8 cellular contexts compared by ENCODE assay signal in genomic region chr4:48341776-48342558, GRCh38. TPM values are rescaled to one million over a fixed set of nuclear protein-coding genes. Genes with fewer than 3 reads are reported as not detected.
DNase-seq lines count a peak whose midpoint lies in the region; ATAC-seq and TF ChIP-seq lines count a peak whose summit lies in the region.

No MANE protein-coding gene starts in this region.

- peaks cover 6% of the 10 kb centered on the region; the same call in 1 of the 2 replicates for H4K20me1 ChIP-seq in KMS-11 (ENCODE audit: insufficient read depth)

- TF ChIP-seq CTCF in KMS-11 (conservative IDR thresholded peaks at IDR 0.05; ENCODE audit: low read depth, low read length) (no peak; the same call in 1 of the 2 replicates), coronary artery (IDR thresholded peaks at IDR 0.05) (no peak), liver (IDR thresholded peaks at IDR 0.05; ENCODE audit: low read depth, low read length, missing input control) (no peak)

- H3K4me1 ChIP-seq in KMS-11 (ENCODE audit: low read depth, poor library complexity, severe bottlenecking) (peaks cover 57% of the 10 kb centered on the region), liver (ENCODE audit: control insufficient read depth in 4 of 4, insufficient read depth in 4 of 4, low read length in 3 of 4) (peaks cover 0 to 35% (median 16%) of the 10 kb centered on the region in 4 donors)

- H3K4me2 ChIP-seq in KMS-11, result peak overlapping the region; percentile 71; the same call in 1 of the 2 replicates

- H3K9ac ChIP-seq in KMS-11, result peak overlapping the region; percentile 89
- peak overlapping the region; percentile 84 to 89 for H3K9ac ChIP-seq in liver (ENCODE audit: low read depth in 1 of 2, low read length in 2 of 2)

- DNase-seq in G401 (ENCODE audit: low spot score), result peak; percentile 30
- peak; percentile 84 for DNase-seq in coronary artery (ENCODE audit: low spot score)
- peak; percentile 47 for DNase-seq in stimulated activated CD4-positive, alpha-beta T cell treated with anti-CD3 and anti-CD28 coated beads, Interleukin-4, amount 100 ng/mL, for 1 hour
- DNase-seq in NCI-H2107 (lab: John Stamatoyannopoulos, UW), result no peak

- peak overlapping the region; percentile 67 for H3K4me3 ChIP-seq in KMS-11 (IDR thresholded peaks at IDR 0.05; ENCODE audit: insufficient read depth, low read depth, low read length)
- H3K4me3 ChIP-seq in coronary artery, result peak overlapping the region; percentile 91
- peak overlapping the region; percentile 64 to 97 (median 91) for H3K4me3 ChIP-seq in liver (ENCODE audit: low read depth in 1 of 3, low read length in 3 of 3)

- H3K36me3 ChIP-seq in KMS-11 (ENCODE audit: insufficient read depth) (no peaks in the 10 kb centered on the region), liver (ENCODE audit: control insufficient read depth in 4 of 4, insufficient read depth in 3 of 4, low read depth in 1 of 4, low read length in 3 of 4) (no peaks in the 10 kb centered on the region)

- ATAC-seq in GM21737 (IDR thresholded peaks at IDR 0.05; ENCODE audit: unreplicated experiment), result peak; percentile 23
- peak; percentile 4 to 11 for ATAC-seq in activated CD4-positive, CD25-positive, alpha-beta regulatory T cell treated with anti-CD3 and anti-CD28 coated beads, Interleukin-2, amount 50 U/mL, for 24 hours

- no peaks in the 10 kb centered on the region for H3K9me3 ChIP-seq in liver (ENCODE audit: control insufficient read depth in 4 of 4, low read length in 3 of 4)

- H3K27me3 ChIP-seq in KMS-11 (ENCODE audit: insufficient read depth, low read depth) (no peaks in the 10 kb centered on the region), liver (ENCODE audit: control insufficient read depth in 4 of 4, insufficient read depth in 4 of 4, low read length in 3 of 4) (no peaks in the 10 kb centered on the region)

- H3K27ac ChIP-seq in KMS-11 (peak overlapping the region; percentile 81), coronary artery (peak overlapping the region; percentile 96 to 97), liver (ENCODE audit: low read depth in 1 of 2, low read length in 2 of 2) (peak overlapping the region; percentile 95 to 96)

- WGBS in liver, result under 1% methylated on average over 63 of the region's 63 CpGs

- no peak for TF ChIP-seq RAD21 in liver (IDR thresholded peaks at IDR 0.05)

- peak overlapping the region; percentile 80 for H2AFZ ChIP-seq in KMS-11 (ENCODE audit: low read depth)

- in situ Hi-C loops in G401 (cut with HindIII; ENCODE audit: low sequenced_read_pairs), result no loop called here

- peaks cover 56% of the 10 kb centered on the region for H3K79me2 ChIP-seq in KMS-11 (ENCODE audit: insufficient read depth, low read depth)

TF ChIP-seq in liver, 16 proteins besides CTCF, POLR2A, EP300 and RAD21:
- TF ChIP-seq FOXA1 (IDR thresholded peaks at IDR 0.05) (no peak), TAF1 (conservative IDR thresholded peaks at IDR 0.05) (no peak), ZBTB33 (IDR thresholded peaks at IDR 0.05) (no peak), REST (IDR thresholded peaks at IDR 0.05) (no peak), SP1 (IDR thresholded peaks at IDR 0.05) (no peak), JUND (IDR thresholded peaks at IDR 0.05) (no peak), FOXA2 (IDR thresholded peaks at IDR 0.05) (no peak), HNF4A (conservative IDR thresholded peaks at IDR 0.05) (no peak), YY1 (IDR thresholded peaks at IDR 0.05) (no peak), MAX (IDR thresholded peaks at IDR 0.05) (no peak), EGR1 (IDR thresholded peaks at IDR 0.05; ENCODE audit: low read depth in 2 of 2) (no peak)

RNA-seq across cellular contexts. Expression of gene SLAIN2, which starts 0.6 kb away (rescaled TPM):
- total RNA-seq in G401 (2014; rRNA removed; shearing (Covaris generic)), result 12.9 and 25.5 TPM in 2 replicates
- total RNA-seq in liver, result 10 to 100 TPM; 12.1 to 32.5 TPM
- 10 to 100 TPM; 13.7 to 19.5 TPM for polyA plus RNA-seq in liver
